8 cellular contexts compared by ENCODE assay signal in the genomic region with DNA sequence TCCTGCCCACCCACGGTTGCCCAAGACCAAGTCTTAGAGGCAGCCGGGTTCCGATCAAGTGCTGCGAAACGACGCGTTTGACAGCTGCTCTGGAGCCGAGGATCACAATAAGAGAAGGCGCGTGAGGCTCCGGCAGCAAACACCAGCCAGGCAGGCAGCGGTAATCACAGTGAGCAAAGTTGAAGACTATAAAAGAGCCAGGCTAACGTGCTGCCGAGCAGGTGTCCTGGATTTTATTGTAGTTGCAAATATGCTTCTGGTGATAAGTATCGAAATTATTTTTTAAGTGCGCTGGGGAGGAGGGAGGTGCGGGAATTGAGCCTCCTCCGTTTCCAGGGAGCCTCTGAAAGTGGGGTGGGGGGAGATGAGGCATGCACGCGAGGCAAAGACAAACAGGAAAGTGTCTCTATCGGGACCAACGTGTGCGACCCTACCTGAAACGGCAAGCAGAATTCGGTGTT. TPM values are rescaled to one million over a fixed set of nuclear protein-coding genes. Genes with fewer than 3 reads are reported as not detected.
DNase-seq lines count a peak whose midpoint lies in the region; ATAC-seq and TF ChIP-seq lines count a peak whose summit lies in the region.

No MANE protein-coding gene starts in this region.

- WGBS in stomach, 5 donors: 1 to 2% (median 1%) methylated on average over 25 of the region's 25 CpGs

- ATAC-seq in HG02852 (IDR thresholded peaks at IDR 0.05; ENCODE audit: unreplicated experiment): no peak
- no peak for ATAC-seq in PC-3

- TF ChIP-seq CTCF in astrocyte of the cerebellum (IDR thresholded peaks at IDR 0.05; ENCODE audit: low read depth, low read length, missing control alignments): no peak
- no peak for TF ChIP-seq CTCF in stomach (IDR thresholded peaks at IDR 0.05)
- no peak for TF ChIP-seq CTCF in PC-3 (conservative IDR thresholded peaks at IDR 0.05; ENCODE audit: low read depth, low read length)

- no peaks in the 10 kb centered on the region for H3K9me3 ChIP-seq in stomach
- H3K9me3 ChIP-seq in PC-3 (ENCODE audit: low read length): no peaks in the 10 kb centered on the region

- H3K4me1 ChIP-seq in stomach (peaks cover 8 to 26% (median 20%) of the 10 kb centered on the region in 4 donors), PC-3 (ENCODE audit: insufficient read depth, low read length) (no peaks in the 10 kb centered on the region)

- TF ChIP-seq EP300 in stomach (IDR thresholded peaks at IDR 0.05): no peak

- no peak overlapping the region for H3K27ac ChIP-seq in stomach
- no peak overlapping the region for H3K27ac ChIP-seq in PC-3 (ENCODE audit: low read length)

- POLR2A ChIA-PET in PC-3 (lab: Charles Lee; ENCODE audit: unreplicated experiment): no interaction called here

- H2AFZ ChIP-seq in PC-3 (ENCODE audit: low read length): no peak overlapping the region

- H3F3A ChIP-seq in PC-3 (ENCODE audit: low read length, unreplicated experiment): no peaks in the 10 kb centered on the region

- intact Hi-C loops in stomach (cut with DNase I; ENCODE audit: low total_unique reads): no loop called here
- intact Hi-C loops in PC-3 (cut with micrococcal nuclease): no loop called here

- H3K36me3 ChIP-seq in stomach (no peaks in the 10 kb centered on the region), PC-3 (ENCODE audit: low read depth, low read length) (no peaks in the 10 kb centered on the region)

- CTCF ChIA-PET in PC-3 (lab: Charles Lee): no interaction called here

- H3K79me2 ChIP-seq in PC-3 (ENCODE audit: low read length): no peaks in the 10 kb centered on the region

- in situ Hi-C loops in astrocyte of the cerebellum (cut with HindIII; ENCODE audit: low sequenced_read_pairs): no loop called here

- no peaks in the 10 kb centered on the region for H4K20me1 ChIP-seq in PC-3 (ENCODE audit: low read length)

- no peak overlapping the region for H3K4me2 ChIP-seq in PC-3 (ENCODE audit: low read length)

- H3K4me3 ChIP-seq in astrocyte of the cerebellum (ENCODE audit: low read depth, low read length) (peak overlapping the region; percentile 46), stomach (peak overlapping the region; percentile 38 to 47 (median 42)), PC-3 (ENCODE audit: low read length) (no peak overlapping the region)

- H3K9me2 ChIP-seq in PC-3 (replicated peaks; ENCODE audit: low read length): no peaks in the 10 kb centered on the region

- peak; percentile 9 for DNase-seq in NCI-H1092 treated with DMSO at 0.1 percent for 48 hours (lab: John Stamatoyannopoulos, UW)
- DNase-seq in NCI-H1092 (lab: John Stamatoyannopoulos, UW): no peak
- DNase-seq in astrocyte of the cerebellum (ENCODE audit: low read depth): no peak
- peak; percentile 19 for DNase-seq in kidney tubule cell (ENCODE audit: low spot score)
- no peak for DNase-seq in stomach
- DNase-seq in activated T-cell treated with anti-CD3 and anti-CD28 coated beads, Interleukin-2, amount 50 U/mL, for 1 hour: no peak
- DNase-seq in PC-3: no peak

- no peak overlapping the region for H3K9ac ChIP-seq in PC-3 (ENCODE audit: low read length)

- no TSS peak for BruUV-seq in PC-3 (replicated peaks; lab: Mats Ljungman, UMichigan)

- peaks cover 5 to 52% (median 28%) of the 10 kb centered on the region in 3 donors for H3K27me3 ChIP-seq in stomach
- H3K27me3 ChIP-seq in PC-3 (ENCODE audit: low read length): peaks cover 10% of the 10 kb centered on the region; the same call in 1 of the 2 replicates

- no peak for TF ChIP-seq POLR2A in stomach (IDR thresholded peaks at IDR 0.05)

RNA-seq across cellular contexts. Expression of gene GABRA2, which starts 0.6 kb away (rescaled TPM):
- total RNA-seq in stomach (1 to 10 TPM in 2 of 5 donors, under 1 TPM in 2, not detected in 1; 0.29 to 5.0 (median 1.2) TPM), PC-3 (2014; rRNA removed) (not detected in 2 replicates)
- 1 to 10 TPM in 1 of 3 donors, under 1 TPM in 2; 0.10 to 1.1 (median 0.61) TPM for polyA plus RNA-seq in stomach

Comparison
In these comparisons a context has a peak if more than half of its experiments do, and no peak if none do; other contexts are left out.
1. DNase-seq: peak in NCI-H1092 treated with DMSO at 0.1 percent for 48 hours (single experiment) and kidney tubule cell (single experiment); none in NCI-H1092 (single experiment), astrocyte of the cerebellum (single experiment), stomach (single experiment), activated T-cell treated with anti-CD3 and anti-CD28 coated beads, Interleukin-2, amount 50 U/mL, for 1 hour (single experiment) and PC-3 (single experiment).